In the genomic region with DNA sequence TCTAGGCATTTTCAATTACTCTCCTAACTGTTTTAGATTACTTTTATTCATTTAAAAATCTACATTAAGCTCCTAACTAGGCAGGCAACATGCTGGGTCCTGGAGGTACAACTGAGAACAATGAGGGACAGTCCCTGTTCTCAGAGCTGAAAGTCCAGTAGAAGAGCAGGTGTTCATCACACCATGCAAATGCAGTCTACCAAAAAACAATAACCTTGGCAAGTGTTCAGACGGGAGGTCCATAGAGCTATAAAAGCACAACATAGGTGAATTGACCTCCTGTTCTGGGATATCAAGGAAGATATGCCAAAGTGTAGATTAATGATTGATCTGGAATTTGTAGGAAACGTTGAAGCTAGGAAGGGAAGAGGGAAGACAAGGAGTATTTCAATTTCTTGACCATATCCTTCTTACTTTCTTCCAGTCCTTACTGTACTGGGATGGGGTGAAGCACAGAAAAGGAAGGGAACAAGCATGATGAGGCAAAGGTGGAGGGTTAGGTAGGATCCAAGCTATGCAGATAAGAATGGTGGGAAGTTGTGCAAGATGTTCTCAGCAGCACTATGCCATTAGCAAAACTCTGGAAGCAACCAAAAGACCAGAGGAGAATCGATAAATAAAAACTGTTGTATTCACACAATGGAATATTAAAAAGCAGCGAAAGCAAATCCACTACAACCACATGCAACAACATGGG, we compare ENCODE assay signal across 1 cellular context.
TF ChIP-seq lines count a peak whose summit lies in the region.

No MANE protein-coding gene starts in this region.

TF ChIP-seq in GM12878, 131 proteins besides CTCF, POLR2A, EP300 and RAD21 (continued from another document):
- TF ChIP-seq, protein P1, sequence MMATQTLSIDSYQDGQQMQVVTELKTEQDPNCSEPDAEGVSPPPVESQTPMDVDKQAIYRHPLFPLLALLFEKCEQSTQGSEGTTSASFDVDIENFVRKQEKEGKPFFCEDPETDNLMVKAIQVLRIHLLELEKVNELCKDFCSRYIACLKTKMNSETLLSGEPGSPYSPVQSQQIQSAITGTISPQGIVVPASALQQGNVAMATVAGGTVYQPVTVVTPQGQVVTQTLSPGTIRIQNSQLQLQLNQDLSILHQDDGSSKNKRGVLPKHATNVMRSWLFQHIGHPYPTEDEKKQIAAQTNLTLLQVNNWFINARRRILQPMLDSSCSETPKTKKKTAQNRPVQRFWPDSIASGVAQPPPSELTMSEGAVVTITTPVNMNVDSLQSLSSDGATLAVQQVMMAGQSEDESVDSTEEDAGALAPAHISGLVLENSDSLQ (IDR thresholded peaks at IDR 0.05): 0 out of 2 replicates have a peak, but pooled peaks have one; percentile 21
